ENCODE assay signal across 34 cellular contexts in genomic region chr10:10765017-10765416, GRCh38.
"Had no signal": no experiment of that assay in that cellular context is flagged by ENCODE, and none has a peak within 500 bp of the region (broad histone marks: within the 10 kb centered on the region; RNA-seq: fewer than 3 reads in every experiment).

No MANE protein-coding gene starts in this region.

- H3K4me1 ChIP-seq: adrenal gland, ascending aorta, body of pancreas, breast epithelium had no signal

- H3K36me3 ChIP-seq: adrenal gland, ascending aorta, brain microvascular endothelial cell, breast epithelium, cardiac muscle cell had no signal

- H3K27me3 ChIP-seq: adrenal gland, ascending aorta, body of pancreas, brain microvascular endothelial cell, breast epithelium, cardiac muscle cell had no signal

- FAIRE-seq: astrocyte had no signal

- H3K4me3 ChIP-seq: adrenal gland, ascending aorta, body of pancreas, breast epithelium, cardiac muscle cell had no signal

- H3K27ac ChIP-seq: adrenal gland, ascending aorta, body of pancreas, brain microvascular endothelial cell, breast epithelium, cardiac muscle cell had no signal

- DNase-seq: activated effector memory CD4-positive, alpha-beta T cell treated with anti-CD3 and anti-CD28 coated beads, Interleukin-2, amount 50 U/mL, for 16 hours; activated effector memory CD4-positive, alpha-beta T cell treated with Interleukin-2 at 50 U/mL for 16 hours; activated gamma-delta T cell; activated gamma-delta T cell treated with Interleukin-2 at 50 U/mL for 16 hours; activated naive CD4-positive, alpha-beta T cell; activated naive CD4-positive, alpha-beta T cell treated with anti-CD3 and anti-CD28 coated beads for 36 hours; activated naive CD4-positive, alpha-beta T cell treated with anti-CD3 and anti-CD28 coated beads, Interleukin-2, amount 10 ng/mL, durations not matched to agents 7 days and 5 days; activated naive CD4-positive, alpha-beta T cell treated with anti-CD3 and anti-CD28 coated beads, Interleukin-2, amount 50 U/mL, for 16 hours; activated naive CD4-positive, alpha-beta T cell treated with Interleukin-2 at 50 U/mL for 16 hours; activated naive CD8-positive, alpha-beta T cell treated with anti-CD3 and anti-CD28 coated beads for 36 hours; activated naive CD8-positive, alpha-beta T cell treated with anti-CD3 and anti-CD28 coated beads, Interleukin-2, amount 10 ng/mL, durations not matched to agents 7 days and 5 days; activated naive CD8-positive, alpha-beta T cell treated with anti-CD3 and anti-CD28 coated beads, Interleukin-2, amount 50 U/mL, for 24 hours; activated T-cell treated with anti-CD3 and anti-CD28 coated beads for 4 hours; activated T-cell treated with anti-CD3 and anti-CD28 coated beads, Interleukin-2, amount 50 U/mL, for 1 hour; activated T-cell treated with anti-CD3 and anti-CD28 coated beads, Interleukin-2, amount 50 U/mL, for 24 hours; activated T-cell treated with anti-CD3 and anti-CD28 coated beads, Interleukin-2, amount 50 U/mL, for 4 hours; activated T-cell treated with anti-CD3 and anti-CD28 coated beads, Interleukin-2, amount 50 U/mL, for 48 hours; activated T-cell treated with anti-CD3 and anti-CD28 coated beads, Interleukin-2, amount 50 U/mL, for 72 hours; adrenal gland; amniotic stem cell; amygdala; anterior cingulate cortex; aorta; body of pancreas; brain microvascular endothelial cell; caudate nucleus; central memory CD4-positive, alpha-beta T cell; cerebellar nuclear complex had no signal

- ATAC-seq: activated naive CD4-positive, alpha-beta T cell treated with anti-CD3 and anti-CD28 coated beads, Interleukin-2, amount 50 U/mL, for 72 hours; activated naive CD8-positive, alpha-beta T cell treated with anti-CD3 and anti-CD28 coated beads, Interleukin-2, amount 50 U/mL, for 24 hours; activated T-cell treated with anti-CD3 and anti-CD28 coated beads, Interleukin-2, amount 50 U/mL, for 4 hours; activated T-cell treated with anti-CD3 and anti-CD28 coated beads, Interleukin-2, amount 50 U/mL, for 72 hours; activated T-helper 17 cell treated with anti-CD3 and anti-CD28 coated beads, Interleukin-2, amount 50 U/mL, for 72 hours; body of pancreas had no signal

- H3K9me3 ChIP-seq: adrenal gland, ascending aorta, body of pancreas, breast epithelium had no signal
